22 cellular contexts compared by ENCODE assay signal in the genomic region with DNA sequence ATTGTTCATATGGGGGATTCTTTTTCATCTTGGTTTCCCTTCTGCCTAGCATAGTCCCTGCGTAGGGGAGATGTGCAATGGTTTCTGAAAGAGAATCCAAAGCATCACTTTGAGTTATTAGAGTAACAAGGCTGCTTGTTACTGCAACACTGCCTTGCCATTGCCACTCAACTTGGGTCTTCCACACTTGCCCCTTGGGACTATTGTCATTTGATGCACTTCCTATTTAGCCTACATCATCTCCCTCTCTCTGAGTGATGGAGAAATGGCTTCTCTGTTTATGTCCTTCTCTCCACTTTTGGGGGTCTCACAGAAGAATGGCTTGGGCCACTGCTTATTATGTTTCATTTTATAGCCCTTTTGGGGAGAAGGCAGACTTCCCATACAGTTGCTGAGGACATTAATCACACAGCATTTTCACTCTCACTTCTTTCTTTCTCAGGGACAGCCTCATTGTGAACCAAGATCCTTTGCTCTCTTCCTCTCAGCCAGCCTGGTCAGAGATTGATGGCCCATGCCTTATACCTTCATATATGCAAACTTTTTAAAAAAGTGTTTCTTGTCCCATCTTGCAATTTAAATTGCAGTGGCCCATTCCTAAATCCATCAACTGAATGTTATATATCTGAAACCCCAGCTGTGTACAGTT.
"Had no signal": no experiment of that assay in that cellular context is flagged by ENCODE, and none has a peak within 500 bp of the region (broad histone marks: within the 10 kb centered on the region; RNA-seq: fewer than 3 reads in every experiment).

No MANE protein-coding gene starts in this region.

- H3K4me3 ChIP-seq: body of pancreas, lung, spleen, tibial artery had no signal

- H3K27ac ChIP-seq: body of pancreas, spleen, tibial artery had no signal

- DNase-seq: activated CD4-positive, alpha-beta T cell treated with anti-CD3 and anti-CD28 coated beads for 48 hours; activated CD8-positive, alpha-beta T cell treated with anti-CD3 and anti-CD28 coated beads for 36 hours; activated naive CD4-positive, alpha-beta T cell treated with Interleukin-2 at 50 U/mL for 16 hours; activated naive CD8-positive, alpha-beta T cell treated with anti-CD3 and anti-CD28 coated beads, Interleukin-2, amount 10 ng/mL, durations not matched to agents 7 days and 5 days; activated T-cell treated with anti-CD3 and anti-CD28 coated beads, Interleukin-2, amount 50 U/mL, for 1 hour; amygdala; body of pancreas; caudate nucleus; foreskin melanocyte; hypothalamus; islet precursor cell; occipital lobe; posterior cingulate gyrus; spleen; stimulated activated naive CD4-positive, alpha-beta T cell treated with Interleukin-2 at 50 U/mL for 16 hours; substantia nigra; tibial artery had no signal

- FAIRE-seq: colon, TTC549 had no signal

- ATAC-seq: activated CD8-positive, alpha-beta T cell treated with anti-CD3 and anti-CD28 coated beads for 36 hours; activated T-helper 17 cell treated with anti-CD3 and anti-CD28 coated beads, Interleukin-2, amount 50 U/mL, for 72 hours; body of pancreas; WTC11 had no signal

- H3K9me3 ChIP-seq: body of pancreas, spleen, tibial artery had no signal

- H3K36me3 ChIP-seq: spleen, tibial artery had no signal

- H3K27me3 ChIP-seq: body of pancreas, spleen, tibial artery had no signal

- H3K4me1 ChIP-seq: body of pancreas, tibial artery had no signal
